Comparison of ENCODE assay signal across 26 cellular contexts in the genomic region with DNA sequence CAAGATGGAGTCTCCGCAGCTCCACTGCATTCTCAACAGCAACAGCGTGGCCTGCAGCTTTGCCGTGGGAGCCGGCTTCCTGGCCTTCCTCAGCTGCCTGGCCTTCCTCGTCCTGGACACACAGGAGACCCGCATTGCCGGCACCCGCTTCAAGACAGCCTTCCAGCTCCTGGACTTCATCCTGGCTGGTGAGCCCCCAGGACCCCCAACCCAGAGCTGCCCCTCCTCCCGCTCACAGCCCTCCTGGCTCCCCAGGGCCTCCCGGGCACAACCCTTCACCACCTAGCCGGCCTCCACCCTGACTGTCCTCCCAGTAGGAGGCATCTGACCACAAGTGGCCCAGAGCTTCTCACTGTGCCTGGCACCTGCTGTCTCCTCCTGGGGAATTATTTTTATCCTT. TPM values are rescaled to one million over a fixed set of nuclear protein-coding genes. Genes with fewer than 3 reads are reported as not detected.
"Had no signal": no experiment of that assay in that cellular context is flagged by ENCODE, and none has a peak within 500 bp of the region (broad histone marks: within the 10 kb centered on the region; RNA-seq: fewer than 3 reads in every experiment).

No MANE protein-coding gene starts in this region.

- H3K36me3 Mint-ChIP-seq: mesothelial cell of epicardium, naive B cell had no signal

- H3K4me1 Mint-ChIP-seq: activated B cell treated with CpG ODN at 0.5 μM for 24 hours; central memory CD8-positive, alpha-beta T cell; naive B cell had no signal

- H3K4me1 ChIP-seq: esophagus muscularis mucosa, heart right ventricle, right lobe of liver, tibial nerve had no signal

- FAIRE-seq: bronchial epithelial cell had no signal

- H3K27ac Mint-ChIP-seq: activated B cell treated with CpG ODN at 0.5 μM for 24 hours, naive B cell had no signal

- H3K4me3 ChIP-seq: esophagus muscularis mucosa, heart right ventricle, right lobe of liver, tibial nerve had no signal

- H3K4me3 Mint-ChIP-seq: activated B cell treated with CpG ODN at 0.5 μM for 24 hours; central memory CD8-positive, alpha-beta T cell; dendritic cell treated with granulocyte-macrophage colony-stimulating factor and Interleukin-4, amounts not matched to agents 40 ng/mL and 50 ng/mL, for 4 days; mesothelial cell of epicardium; naive B cell; neural crest cell had no signal

- DNase-seq: activated B cell treated with CpG ODN at 0.5 μM for 24 hours; activated CD4-positive, alpha-beta T cell treated with anti-CD3 and anti-CD28 coated beads for 48 hours; activated CD4-positive, alpha-beta T cell treated with anti-CD3 and anti-CD28 coated beads, Interleukin-2, amount 50 U/mL, for 48 hours; activated CD8-positive, alpha-beta memory T cell treated with anti-CD3 and anti-CD28 coated beads for 24 hours; activated effector memory CD4-positive, alpha-beta T cell treated with anti-CD3 and anti-CD28 coated beads, Interleukin-2, amount 50 U/mL, for 16 hours; activated naive CD4-positive, alpha-beta T cell treated with anti-CD3 and anti-CD28 coated beads, Interleukin-2, amount 50 U/mL, for 16 hours; amniotic stem cell; heart right ventricle; naive B cell; right lobe of liver; stimulated activated CD4-positive, alpha-beta T cell treated with anti-CD3 and anti-CD28 coated beads, Interleukin-2, amount 100 ng/mL, for 48 hours; stimulated activated naive CD4-positive, alpha-beta T cell treated with Interleukin-2 at 50 U/mL for 16 hours; T-helper 2 cell had no signal

- H3K36me3 ChIP-seq: esophagus muscularis mucosa, heart right ventricle, right lobe of liver, tibial nerve had no signal

- H3K27me3 ChIP-seq: esophagus muscularis mucosa, foreskin keratinocyte, heart right ventricle, right lobe of liver, tibial nerve had no signal

- H3K27ac ChIP-seq: esophagus muscularis mucosa, foreskin keratinocyte, heart right ventricle, right lobe of liver, tibial nerve had no signal

- H3K9me3 Mint-ChIP-seq: activated B cell treated with CpG ODN at 0.5 μM for 24 hours; central memory CD8-positive, alpha-beta T cell; dendritic cell treated with granulocyte-macrophage colony-stimulating factor and Interleukin-4, amounts not matched to agents 40 ng/mL and 50 ng/mL, for 4 days; mesothelial cell of epicardium; naive B cell; neural crest cell had no signal

- H3K9me3 ChIP-seq: esophagus muscularis mucosa, heart right ventricle, right lobe of liver, tibial nerve had no signal

- ATAC-seq: foreskin keratinocyte, heart right ventricle had no signal

RNA-seq across cellular contexts. Expression of a gene that starts 9.4 kb away (rescaled TPM):
- total RNA-seq: activated B cell treated with CpG ODN at 0.5 μM for 24 hours, bronchial epithelial cell, esophagus muscularis mucosa, heart right ventricle, lower leg skin, mesothelial cell of epicardium, neural crest cell, omental fat pad, skeletal muscle tissue, temporal lobe, tibial nerve, ureter had no signal
- polyA plus RNA-seq: foreskin keratinocyte, heart right ventricle had no signal
